Comparison of ENCODE assay signal across 8 cellular contexts in the genomic region with DNA sequence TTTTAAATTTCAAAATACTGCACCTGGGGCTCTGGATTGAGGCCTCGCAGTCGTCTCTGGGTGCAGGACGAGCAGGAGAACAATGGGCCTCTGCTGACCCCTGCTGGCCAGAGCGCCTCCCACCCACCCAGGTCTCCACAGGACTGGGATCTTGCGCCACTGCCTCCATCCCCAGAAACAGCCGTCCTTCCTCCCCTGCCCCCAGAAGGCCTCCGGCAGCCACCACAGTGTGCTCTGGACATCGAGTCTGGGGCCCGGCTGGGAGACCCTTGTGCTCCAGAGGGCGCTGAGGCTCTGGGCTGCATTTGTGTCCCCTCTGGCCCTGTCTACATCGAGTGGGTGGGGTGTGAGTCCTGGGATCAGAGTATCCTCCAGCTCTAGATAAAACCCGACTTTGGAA. TPM values are rescaled to one million over a fixed set of nuclear protein-coding genes. Genes with fewer than 3 reads are reported as not detected.
DNase-seq lines count a peak whose midpoint lies in the region; ATAC-seq and TF ChIP-seq lines count a peak whose summit lies in the region.

No MANE protein-coding gene starts in this region.

- POLR2A ChIA-PET in MCF 10A (lab: Yijun Ruan, JAX): interaction anchor here (0.7 to 1.1 kb wide), 4 partner anchors 63 to 268 kb away, joined by 3 to 5 read pairs (median 4); partner anchors contain the start of gene IDH3A

- peaks cover 5% of the 10 kb centered on the region for H3K4me1 Mint-ChIP-seq in MCF 10A (ENCODE audit: insufficient read depth, unreplicated experiment)

- no peaks in the 10 kb centered on the region for H3K9me3 Mint-ChIP-seq in MCF 10A (ENCODE audit: unreplicated experiment)

- in situ Hi-C loops in GM13977 (cut with MboI; ENCODE audit: low pct_unique_long_range_greater_than_20kb, low sequenced_read_pairs, unreplicated experiment): loop anchor here (5.0 to 25.0 kb wide), 2 partner anchors 129 to 279 kb away; no protein-coding TSS in a partner anchor

- TF ChIP-seq CTCF in GM13977 (IDR thresholded peaks at IDR 0.05; ENCODE audit: extremely low read depth, insufficient read depth, missing control alignments) (peak; percentile 90), WI38 (IDR thresholded peaks at IDR 0.05; ENCODE audit: low read depth, low read length) (peak; percentile 89), MCF 10A (IDR thresholded peaks at IDR 0.05; ENCODE audit: unreplicated experiment) (peak; percentile 92)

- no peak for ATAC-seq in GM18861 (IDR thresholded peaks at IDR 0.05; ENCODE audit: unreplicated experiment)

- H3K27ac Mint-ChIP-seq in MCF 10A (ENCODE audit: low read depth, unreplicated experiment): no peak overlapping the region

- intact Hi-C loops in MCF 10A (cut with micrococcal nuclease): loop anchor here (1.0 to 5.0 kb wide), 6 partner anchors 46 to 339 kb away; partner anchors contain the start of gene CIB2

- H3K27me3 Mint-ChIP-seq in MCF 10A (ENCODE audit: insufficient read depth, unreplicated experiment): no peaks in the 10 kb centered on the region

- no peaks in the 10 kb centered on the region for H3K36me3 Mint-ChIP-seq in MCF 10A (ENCODE audit: insufficient read depth, unreplicated experiment)

- CTCF ChIA-PET in MCF 10A (lab: Yijun Ruan, JAX): interaction anchor here (0.6 to 10.7 kb wide), 58 partner anchors 8 to 748 kb away, joined by 3 to 173 read pairs (median 6); partner anchors contain the start of genes CIB2 and IDH3A

- H3K4me3 Mint-ChIP-seq in MCF 10A (ENCODE audit: unreplicated experiment): no peak overlapping the region

- DNase-seq in A172 (ENCODE audit: low spot score) (peak; percentile 70), GM13977 (ENCODE audit: low spot score) (peak; percentile 88), NCI-H1694 treated with DMSO at 0.1 percent for 48 hours (lab: John Stamatoyannopoulos, UW) (peak; percentile 52), MCF 10A (ENCODE audit: unreplicated experiment) (peak; percentile 79), iris pigment epithelial cell (ENCODE audit: low read depth) (peak; percentile 61)
- DNase-seq in stimulated activated CD4-positive, alpha-beta T cell treated with anti-CD3 and anti-CD28 coated beads, Interleukin-15, amount 100 ng/mL, for 24 hours: peak; percentile 90

- BruUV-seq in MCF 10A (replicated peaks; lab: Mats Ljungman, UMichigan): no TSS peak

- H3K4me3 ChIP-seq in WI38 (ENCODE audit: low read depth, low read length): no peak overlapping the region

RNA-seq across cellular contexts. Expression of gene ACSBG1, which starts 6.7 kb away (rescaled TPM):
- total RNA-seq in A172 (2014; rRNA removed; shearing (Covaris generic)): not detected in 2 replicates
- total RNA-seq in MCF 10A (2022): not detected in 2 replicates

RNA-seq across cellular contexts. Expression of gene DNAJA4, which starts 23.3 kb away (rescaled TPM):
- not detected in 2 replicates for total RNA-seq in A172 (2014; rRNA removed; shearing (Covaris generic))
- total RNA-seq in MCF 10A (2022): not detected in 2 replicates

RNA-seq across cellular contexts. Expression of gene SKIC8, which starts 58.4 kb away (rescaled TPM):
- total RNA-seq in A172 (2014; rRNA removed; shearing (Covaris generic)): 71.9 and 86.4 TPM in 2 replicates
- 54.3 and 56.2 TPM in 2 replicates for total RNA-seq in MCF 10A (2022)
